In genomic region chr19:55112781-55113569, GRCh38 we compare ENCODE assay signal across 1 cellular context.
TF ChIP-seq lines count a peak whose summit lies in the region.

No MANE protein-coding gene starts in this region.

TF ChIP-seq in SK-N-SH, 30 proteins besides CTCF, POLR2A, EP300 and RAD21 (continued from another document):
- TF ChIP-seq TEAD4 (IDR thresholded peaks at IDR 0.05; ENCODE audit: borderline replicate concordance, insufficient read depth) (no peak), POLR2AphosphoS5 (IDR thresholded peaks at IDR 0.05; ENCODE audit: low read depth, low read length) (no peak), REST (IDR thresholded peaks at IDR 0.05; ENCODE audit: low read depth, low read length) (no peak), MEF2A (IDR thresholded peaks at IDR 0.05; ENCODE audit: borderline replicate concordance, low read depth) (no peak), YY1 (IDR thresholded peaks at IDR 0.05; ENCODE audit: low read depth) (no peak), USF2 (IDR thresholded peaks at IDR 0.05; ENCODE audit: borderline replicate concordance, low read depth, low read length) (no peak), NRF1 (IDR thresholded peaks at IDR 0.05; ENCODE audit: low read depth, low read length) (no peak), ZBTB33 (IDR thresholded peaks at IDR 0.05; ENCODE audit: borderline replicate concordance, low read depth) (no peak), IRF3 (IDR thresholded peaks at IDR 0.05; ENCODE audit: low read depth, low read length) (no peak), SMC3 (IDR thresholded peaks at IDR 0.05; ENCODE audit: low read depth, low read length) (no peak), FOXM1 (IDR thresholded peaks at IDR 0.05; ENCODE audit: low read depth) (no peak), FOSL2 (IDR thresholded peaks at IDR 0.05; ENCODE audit: borderline replicate concordance, low read depth) (no peak), PBX3 (IDR thresholded peaks at IDR 0.05) (no peak), ELF1 (IDR thresholded peaks at IDR 0.05) (no peak), GATA2 (CRISPR knock-in tag; IDR thresholded peaks at IDR 0.05) (no peak)
TF ChIP-seq in SK-N-SH: peak in this region for 0.
